In the genomic region with DNA sequence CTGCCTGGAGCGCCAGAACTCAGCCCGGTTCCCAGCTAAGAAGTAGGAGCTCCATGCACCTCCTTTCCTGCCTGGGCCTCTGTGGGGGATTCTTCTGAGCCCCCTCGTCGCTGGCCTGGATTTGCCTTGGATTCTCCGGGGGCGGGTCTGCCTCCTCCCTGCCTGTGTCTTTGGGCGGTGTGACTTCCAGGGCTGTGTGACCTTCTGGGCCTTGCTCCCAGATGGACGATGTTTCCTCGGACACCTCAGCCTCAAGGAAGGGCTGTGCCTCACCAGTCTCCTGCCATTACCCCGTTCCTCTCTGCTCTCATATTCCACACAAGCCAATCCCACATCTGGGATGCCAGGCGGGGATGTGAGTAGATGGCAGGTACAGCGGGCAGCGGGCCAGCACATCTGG, we compare ENCODE assay signal across 21 cellular contexts.
"Had no signal": no experiment of that assay in that cellular context is flagged by ENCODE, and none has a peak within 500 bp of the region (broad histone marks: within the 10 kb centered on the region; RNA-seq: fewer than 3 reads in every experiment).

No MANE protein-coding gene starts in this region.

- H3K4me3 ChIP-seq: cardiac muscle cell, dorsolateral prefrontal cortex, left lung, right lobe of liver, stomach, upper lobe of left lung had no signal

- H3K27ac ChIP-seq: cardiac muscle cell, dorsolateral prefrontal cortex, left lung, right lobe of liver, stomach, upper lobe of left lung had no signal

- ATAC-seq: activated T-cell treated with anti-CD3 and anti-CD28 coated beads, Interleukin-2, amount 50 U/mL, for 72 hours; left lung; right lobe of liver; stimulated activated effector memory CD8-positive, alpha-beta T cell treated with anti-CD3 and anti-CD28 coated beads, Interleukin-12 subunit alpha, Interleukin-12 subunit beta, amount 100 ng/mL, for 72 hours had no signal

- H3K9ac ChIP-seq: SK-N-SH had no signal

- DNase-seq: activated CD4-positive, alpha-beta T cell treated with anti-CD3 and anti-CD28 coated beads, Interleukin-2, amount 50 U/mL, for 4 hours; activated gamma-delta T cell; activated T-cell treated with anti-CD3 and anti-CD28 coated beads, Interleukin-2, amount 50 U/mL, for 72 hours; amniotic stem cell; foreskin melanocyte; glutamatergic neuron; hippocampal formation; left lung; mammary epithelial cell; nephron progenitor cell; right lobe of liver; SK-N-SH; small intestine; stimulated activated CD4-positive, alpha-beta T cell treated with anti-CD3 and anti-CD28 coated beads, Interleukin-4, amount 100 ng/mL, for 24 hours; stomach; upper lobe of left lung had no signal

- H3K36me3 ChIP-seq: cardiac muscle cell, left lung, right lobe of liver, stomach, upper lobe of left lung had no signal

- H3K27ac Mint-ChIP-seq: activated naive CD8-positive, alpha-beta T cell; activated T-cell treated with anti-CD3 and anti-CD28 coated beads, Interleukin-2, amount 50 U/mL, for 72 hours; nephron progenitor cell; stimulated activated effector memory CD8-positive, alpha-beta T cell treated with anti-CD3 and anti-CD28 coated beads, Interleukin-12 subunit alpha, Interleukin-12 subunit beta, amount 100 ng/mL, for 72 hours; T-helper 2 cell treated with Interferon-gamma antibody and Interleukin-4, amounts not matched to agents 5 μg/mL and 100 μg/mL, for 36 hours had no signal

- H3K36me3 Mint-ChIP-seq: activated naive CD8-positive, alpha-beta T cell; stimulated activated effector memory CD8-positive, alpha-beta T cell treated with anti-CD3 and anti-CD28 coated beads, Interleukin-12 subunit alpha, Interleukin-12 subunit beta, amount 100 ng/mL, for 72 hours had no signal

- H3K4me3 Mint-ChIP-seq: activated naive CD8-positive, alpha-beta T cell; activated T-cell treated with anti-CD3 and anti-CD28 coated beads, Interleukin-2, amount 50 U/mL, for 72 hours; nephron progenitor cell; stimulated activated effector memory CD8-positive, alpha-beta T cell treated with anti-CD3 and anti-CD28 coated beads, Interleukin-12 subunit alpha, Interleukin-12 subunit beta, amount 100 ng/mL, for 72 hours; T-helper 2 cell treated with Interferon-gamma antibody and Interleukin-4, amounts not matched to agents 5 μg/mL and 100 μg/mL, for 36 hours had no signal

- H3K9me3 ChIP-seq: left lung, right lobe of liver, SK-N-SH, upper lobe of left lung had no signal

- H3K27me3 ChIP-seq: right lobe of liver, upper lobe of left lung had no signal

- H3K9me3 Mint-ChIP-seq: T-helper 2 cell treated with Interferon-gamma antibody and Interleukin-4, amounts not matched to agents 5 μg/mL and 100 μg/mL, for 36 hours had no signal
